In genomic region chr12:54439521-54440255, GRCh38 we compare ENCODE assay signal across 8 cellular contexts. TPM values are rescaled to one million over a fixed set of nuclear protein-coding genes. Genes with fewer than 3 reads are reported as not detected.
A peak's percentile ranks its signal among the peaks of the same experiment; 100 is the strongest.
DNase-seq lines count a peak whose midpoint lies in the region; ATAC-seq and TF ChIP-seq lines count a peak whose summit lies in the region.

No MANE protein-coding gene starts in this region.

- intact Hi-C loops in Right ventricle myocardium inferior (cut with DNase I) = loop anchor here (1.0 kb wide), 1 partner anchor 40 kb away; no protein-coding TSS in a partner anchor
- intact Hi-C loops in cardiac septum (cut with DNase I) = loop anchor here (1.0 kb wide), 1 partner anchor 40 kb away; no protein-coding TSS in a partner anchor

- H3K4me3 ChIP-seq in SJSA1 = no peak overlapping the region

- no peaks in the 10 kb centered on the region for H3K36me3 ChIP-seq in SJSA1

- H3K27me3 Mint-ChIP-seq in mesothelial cell of epicardium (ENCODE audit: low read depth) = peaks cover 21% of the 10 kb centered on the region

- H3K9me3 Mint-ChIP-seq in mesothelial cell of epicardium = no peaks in the 10 kb centered on the region

- ATAC-seq in Right ventricle myocardium inferior = peak; percentile 87

- peaks cover 6% of the 10 kb centered on the region for H3K4me1 Mint-ChIP-seq in mesothelial cell of epicardium

- H3K9me3 ChIP-seq in SJSA1 (replicated peaks) = 0 out of 2 replicates have a peak, but pooled peaks cover 2% of the 10 kb centered on the region

- TF ChIP-seq CTCF in mesothelial cell of epicardium (IDR thresholded peaks at IDR 0.05; ENCODE audit: unreplicated experiment) = peak; percentile 68

- no peak overlapping the region for H3K27ac Mint-ChIP-seq in mesothelial cell of epicardium

- no peak overlapping the region for H3K4me3 Mint-ChIP-seq in mesothelial cell of epicardium

- peaks cover 16% of the 10 kb centered on the region for H3K27me3 ChIP-seq in SJSA1 (replicated peaks)

- no peaks in the 10 kb centered on the region for H3K4me1 ChIP-seq in SJSA1 (replicated peaks)

- H3K36me3 Mint-ChIP-seq in mesothelial cell of epicardium = no peaks in the 10 kb centered on the region

- no peak overlapping the region for H3K27ac ChIP-seq in SJSA1

- DNase-seq in Right ventricle myocardium inferior (ENCODE audit: missing footprints) (no peak), cardiac septum (ENCODE audit: low spot score) (no peak), LHCN-M2 (ENCODE audit: low read depth) (peak; percentile 77), SJSA1 (ENCODE audit: low read depth in 1 of 2, low spot score in 2 of 2) (peak; percentile 27 to 46), dermis microvascular lymphatic vessel endothelial cell (ENCODE audit: low read depth in 2 of 2) (peak; percentile 68 to 81), mesothelial cell of epicardium (ENCODE audit: low spot score in 2 of 2, unreplicated experiment in 2 of 2) (no peak)
- no peak for DNase-seq in activated effector memory CD4-positive, alpha-beta T cell treated with anti-CD3 and anti-CD28 coated beads, Interleukin-2, amount 50 U/mL, for 16 hours
- no peak for DNase-seq in stimulated activated CD4-positive, alpha-beta T cell treated with anti-CD3 and anti-CD28 coated beads, Interleukin-15, amount 100 ng/mL, for 24 hours

RNA-seq across cellular contexts. Expression of gene ITGA5, which starts 20.6 kb away (rescaled TPM):
- total RNA-seq in Right ventricle myocardium inferior (53.5 TPM), cardiac septum (48.2 TPM), LHCN-M2 (2014; rRNA removed) (202 and 242 TPM in 2 replicates), dermis microvascular lymphatic vessel endothelial cell (299 and 342 TPM in 2 replicates), mesothelial cell of epicardium (60.7 to 71.9 TPM (median 65.3 TPM) in 3 replicates)
- polyA plus RNA-seq in LHCN-M2 (2012) = 120 TPM
- 78.9 and 99.4 TPM in 2 replicates for total RNA-seq in SJSA1 (2014; rRNA removed; shearing (Covaris generic))

RNA-seq across cellular contexts. Expression of gene GTSF1, which starts 33.7 kb away (rescaled TPM):
- total RNA-seq in Right ventricle myocardium inferior (0.38 TPM), cardiac septum (not detected), LHCN-M2 (2014; rRNA removed) (not detected in 2 replicates), dermis microvascular lymphatic vessel endothelial cell (not detected in 2 replicates), mesothelial cell of epicardium (not detected in 3 replicates)
- not detected for polyA plus RNA-seq in LHCN-M2 (2012)
- not detected in 2 replicates for total RNA-seq in SJSA1 (2014; rRNA removed; shearing (Covaris generic))

RNA-seq across cellular contexts. Expression of gene ZNF385A, which starts 55.2 kb away (rescaled TPM):
- total RNA-seq in Right ventricle myocardium inferior = 11.6 TPM
- total RNA-seq in cardiac septum = 4.8 TPM
- total RNA-seq in LHCN-M2 (2014; rRNA removed) = 2.6 and 3.7 TPM in 2 replicates
- polyA plus RNA-seq in LHCN-M2 (2012) = 6.2 TPM
- total RNA-seq in SJSA1 (2014; rRNA removed; shearing (Covaris generic)) = 0.31 and 0.42 TPM in 2 replicates
- 0.26 and 0.89 TPM in 2 replicates for total RNA-seq in dermis microvascular lymphatic vessel endothelial cell
- 30.5 to 35.4 TPM (median 34.2 TPM) in 3 replicates for total RNA-seq in mesothelial cell of epicardium

RNA-seq across cellular contexts. Expression of gene NCKAP1L, which starts 57.9 kb away (rescaled TPM):
- total RNA-seq in Right ventricle myocardium inferior (10.7 TPM), cardiac septum (4.5 TPM), LHCN-M2 (2014; rRNA removed) (not detected in 2 replicates), dermis microvascular lymphatic vessel endothelial cell (under 0.01 TPM in 1 of 2 replicates, not detected in the other), mesothelial cell of epicardium (0.02 to 0.16 TPM (median 0.04 TPM) in 3 replicates)
- not detected for polyA plus RNA-seq in LHCN-M2 (2012)
- total RNA-seq in SJSA1 (2014; rRNA removed; shearing (Covaris generic)) = not detected in 2 replicates

Comparison
In these comparisons a context has a peak if more than half of its experiments do, and no peak if none do; other contexts are left out.
1. DNase-seq: peak in LHCN-M2 (single experiment), SJSA1 (2 of 2) and dermis microvascular lymphatic vessel endothelial cell (2 of 2); none in Right ventricle myocardium inferior (single experiment), cardiac septum (single experiment), mesothelial cell of epicardium (0 of 2), activated effector memory CD4-positive, alpha-beta T cell treated with anti-CD3 and anti-CD28 coated beads, Interleukin-2, amount 50 U/mL, for 16 hours (single experiment) and stimulated activated CD4-positive, alpha-beta T cell treated with anti-CD3 and anti-CD28 coated beads, Interleukin-15, amount 100 ng/mL, for 24 hours (single experiment).